1 cellular context compared by ENCODE assay signal in genomic region chr2:206063635-206064034, GRCh38.
TF ChIP-seq lines count a peak whose summit lies in the region.

No MANE protein-coding gene starts in this region.

TF ChIP-seq in GM23338, 12 proteins besides CTCF, POLR2A, EP300 and RAD21 (continued from another document):
- TF ChIP-seq ZNF114 (CRISPR knock-in tag; IDR thresholded peaks at IDR 0.05) = no peak
- no peak for TF ChIP-seq EZH2 (IDR thresholded peaks at IDR 0.05; ENCODE audit: low read depth, unreplicated experiment)
- TF ChIP-seq ZNF331 (CRISPR knock-in tag; IDR thresholded peaks at IDR 0.05; ENCODE audit: low read depth) = no peak
- TF ChIP-seq STAT1 (IDR thresholded peaks at IDR 0.05; ENCODE audit: unreplicated experiment) = no peak
- no peak for TF ChIP-seq ZNF462 (CRISPR knock-in tag; IDR thresholded peaks at IDR 0.05)
- TF ChIP-seq CREB1 (CRISPR knock-in tag; IDR thresholded peaks at IDR 0.05; ENCODE audit: low read depth) = no peak
